ENCODE assay signal across 1 cellular context in genomic region chr22:39080993-39081513, GRCh38.
TF ChIP-seq lines count a peak whose summit lies in the region.

No MANE protein-coding gene starts in this region.

TF ChIP-seq in HEK293, 187 proteins besides CTCF, POLR2A, EP300 and RAD21:
- TF ChIP-seq KLF17 (tag by site-specific recombination; IDR thresholded peaks at IDR 0.05) (no peak), EGR2 (tag by site-specific recombination; IDR thresholded peaks at IDR 0.05; ENCODE audit: low read depth) (peak; percentile 72), ZNF157 (tag by site-specific recombination; IDR thresholded peaks at IDR 0.05) (no peak)
